ENCODE assay signal across 28 cellular contexts in genomic region chr6:170207586-170207985, GRCh38.
A peak's percentile ranks its signal among the peaks of the same experiment; 100 is the strongest.
DNase-seq lines count a peak whose midpoint lies in the region; ATAC-seq and TF ChIP-seq lines count a peak whose summit lies in the region.
"Had no signal": no experiment of that assay in that cellular context is flagged by ENCODE, and none has a peak within 500 bp of the region (broad histone marks: within the 10 kb centered on the region; RNA-seq: fewer than 3 reads in every experiment).

No MANE protein-coding gene starts in this region.

- no peak for TF ChIP-seq POLR2A in prostate gland (IDR thresholded peaks at IDR 0.05)

- H4K20me1 ChIP-seq in H9 (ENCODE audit: control insufficient read depth, insufficient read depth, insufficient read length), result no peaks in the 10 kb centered on the region

- H3K4me1 Mint-ChIP-seq in activated T-cell treated with anti-CD3 and anti-CD28 coated beads, Interleukin-2, amount 50 U/mL, for 24 hours (ENCODE audit: low read depth), result no peaks in the 10 kb centered on the region
- no peaks in the 10 kb centered on the region for H3K4me1 Mint-ChIP-seq in H9
- H3K4me1 Mint-ChIP-seq: activated naive CD4-positive, alpha-beta T cell treated with anti-CD3 and anti-CD28 coated beads, Interleukin-2, amount 50 U/mL, for 24 hours; B cell; CD4-positive, alpha-beta memory T cell had no signal

- no peak overlapping the region for H2BK5ac ChIP-seq in H9 (ENCODE audit: insufficient read length, low read length)

- H3K4me3 ChIP-seq in coronary artery (no peak overlapping the region), prostate gland (no peak overlapping the region), upper lobe of right lung (no peak overlapping the region)
- H3K4me3 ChIP-seq: gastrocnemius medialis, mucosa of descending colon had no signal

- DNase-seq in activated T-cell treated with anti-CD3 and anti-CD28 coated beads, Interleukin-2, amount 50 U/mL, for 24 hours, result peak; percentile 6
- no peak for DNase-seq in activated T-cell treated with anti-CD3 and anti-CD28 coated beads for 4 hours
- DNase-seq in H9, result peak; percentile 22
- DNase-seq in coronary artery (ENCODE audit: low spot score), result peak; percentile 38
- DNase-seq in prostate gland (ENCODE audit: low spot score), result peak; percentile 2
- DNase-seq in upper lobe of right lung, result no peak
- DNase-seq: ACHN; activated CD4-positive, alpha-beta T cell treated with anti-CD3 and anti-CD28 coated beads, Interleukin-2, amount 50 U/mL, for 4 hours; activated CD4-positive, CD25-positive, alpha-beta regulatory T cell; amygdala; brain microvascular endothelial cell; CD4-positive, alpha-beta memory T cell; gastrocnemius medialis; KBM-7; kidney glomerular epithelial cell; NCI-H1092; NCI-H1694 treated with DMSO at 0.1 percent for 48 hours; NCI-H524 treated with DMSO at 0.1 percent for 48 hours; PC-3; Right ventricle myocardium superior; small intestine; T-helper 17 cell had no signal

- no peak for ATAC-seq in HG03108 (IDR thresholded peaks at IDR 0.05; ENCODE audit: unreplicated experiment)
- no peak for ATAC-seq in upper lobe of right lung
- ATAC-seq: gastrocnemius medialis, mucosa of descending colon, PC-3, T-helper 17 cell had no signal

- TF ChIP-seq CTCF in H9 (conservative IDR thresholded peaks at IDR 0.05) (no peak), coronary artery (IDR thresholded peaks at IDR 0.05) (no peak), prostate gland (IDR thresholded peaks at IDR 0.05) (no peak), upper lobe of right lung (IDR thresholded peaks at IDR 0.05) (no peak)

- H3K9me3 Mint-ChIP-seq in activated T-cell treated with anti-CD3 and anti-CD28 coated beads, Interleukin-2, amount 50 U/mL, for 24 hours, result peaks cover 11% of the 10 kb centered on the region
- peaks cover 5 to 14% of the 10 kb centered on the region in 2 experiments; a peak in 4 of 5 replicates for H3K9me3 Mint-ChIP-seq in H9
- H3K9me3 Mint-ChIP-seq: activated naive CD4-positive, alpha-beta T cell treated with anti-CD3 and anti-CD28 coated beads, Interleukin-2, amount 50 U/mL, for 24 hours had no signal

- H3K36me3 ChIP-seq in prostate gland (no peaks in the 10 kb centered on the region), upper lobe of right lung (no peaks in the 10 kb centered on the region)
- H3K36me3 ChIP-seq: brain microvascular endothelial cell, gastrocnemius medialis had no signal

- no peak overlapping the region for H3K18ac ChIP-seq in H9 (ENCODE audit: insufficient read length, low read depth, low read length)

- H4K8ac ChIP-seq in H9 (replicated peaks; ENCODE audit: insufficient read length, low read depth, low read length), result no peak overlapping the region

- no peak overlapping the region for H3K23ac ChIP-seq in H9 (ENCODE audit: insufficient read length, low read depth, low read length)

- no peak overlapping the region for H4K91ac ChIP-seq in H9 (ENCODE audit: insufficient read length, low read depth, low read length)

- H3K27me3 ChIP-seq in H9 (ENCODE audit: insufficient read depth, low read length), result no peaks in the 10 kb centered on the region
- H3K27me3 ChIP-seq in prostate gland (replicated peaks; ENCODE audit: insufficient read depth), result no peaks in the 10 kb centered on the region
- H3K27me3 ChIP-seq in upper lobe of right lung, result peaks cover 21% of the 10 kb centered on the region
- H3K27me3 ChIP-seq: brain microvascular endothelial cell had no signal

- WGBS in H9 (ENCODE audit: extremely low coverage, insufficient read length, low lambda C conversion rate), result no CpG with 5 or more reads among the region's 8 CpGs
- 92% methylated on average over 8 of the region's 8 CpGs for WGBS in prostate gland

- no peak overlapping the region for H2BK12ac ChIP-seq in H9 (ENCODE audit: insufficient read length, low read depth, low read length)

- no peaks in the 10 kb centered on the region for H3K79me1 ChIP-seq in H9 (ENCODE audit: insufficient read depth, low read depth, low read length, poor library complexity, severe bottlenecking)

- H2AFZ ChIP-seq in H9 (ENCODE audit: low read length), result no peak overlapping the region

- no peak overlapping the region for H3T11ph ChIP-seq in H9 (ENCODE audit: low read length)

- peaks cover 15% of the 10 kb centered on the region for H3K27me3 Mint-ChIP-seq in activated T-cell treated with anti-CD3 and anti-CD28 coated beads, Interleukin-2, amount 50 U/mL, for 24 hours
- H3K27me3 Mint-ChIP-seq in H9 (ENCODE audit: low read depth), result peaks cover 2% of the 10 kb centered on the region
- H3K27me3 Mint-ChIP-seq: activated naive CD4-positive, alpha-beta T cell treated with anti-CD3 and anti-CD28 coated beads, Interleukin-2, amount 50 U/mL, for 24 hours had no signal

- no peak overlapping the region for H2BK20ac ChIP-seq in H9 (ENCODE audit: low read depth, low read length, poor library complexity, severe bottlenecking)

- H2AK5ac ChIP-seq in H9 (ENCODE audit: insufficient read length, low read length), result no peak overlapping the region

- H3K4ac ChIP-seq in H9 (ENCODE audit: low read depth, low read length), result no peak overlapping the region

- no peak overlapping the region for H2BK15ac ChIP-seq in H9 (ENCODE audit: low read depth, low read length)

- no peaks in the 10 kb centered on the region for H3K36me3 Mint-ChIP-seq in activated T-cell treated with anti-CD3 and anti-CD28 coated beads, Interleukin-2, amount 50 U/mL, for 24 hours (ENCODE audit: low read depth)
- no peaks in the 10 kb centered on the region; a peak in 1 of 7 replicates for H3K36me3 Mint-ChIP-seq in H9 (ENCODE audit: insufficient read depth in 1 of 3, low read depth in 3 of 3)

- H4K5ac ChIP-seq in H9 (ENCODE audit: insufficient read length, low read depth, low read length), result no peak overlapping the region

- H3K27ac ChIP-seq in H9 (ENCODE audit: insufficient read length, low read depth, low read length) (no peak overlapping the region), coronary artery (no peak overlapping the region), prostate gland (no peak overlapping the region), upper lobe of right lung (no peak overlapping the region)
- H3K27ac ChIP-seq: brain microvascular endothelial cell, gastrocnemius medialis had no signal

- no peaks in the 10 kb centered on the region for H3K23me2 ChIP-seq in H9 (ENCODE audit: insufficient read length, low read depth, low read length, poor library complexity, severe bottlenecking)

- intact Hi-C loops in prostate gland (cut with DNase I) (no loop called here), upper lobe of right lung (cut with DNase I) (no loop called here)

- no peak overlapping the region for H3K27ac Mint-ChIP-seq in activated T-cell treated with anti-CD3 and anti-CD28 coated beads, Interleukin-2, amount 50 U/mL, for 24 hours
- H3K27ac Mint-ChIP-seq in H9, result no peak overlapping the region
- H3K27ac Mint-ChIP-seq: activated naive CD4-positive, alpha-beta T cell treated with anti-CD3 and anti-CD28 coated beads, Interleukin-2, amount 50 U/mL, for 24 hours; B cell; CD4-positive, alpha-beta memory T cell; natural killer cell treated with Interleukin-12 subunit alpha and Interleukin-12 subunit beta and Interleukin-15 and Interleukin-18, amount 100 ng/mL, for 72 hours; stimulated activated naive CD8-positive, alpha-beta T cell treated with anti-CD3 and anti-CD28 coated beads, Interleukin-15, Interleukin-2, amounts not matched to agents 100 ng/mL and 50 ng/mL, for 24 hours; T-helper 17 cell had no signal

- no peaks in the 10 kb centered on the region for H3K79me2 ChIP-seq in H9 (ENCODE audit: insufficient read depth, low read length)

- H2BK120ac ChIP-seq in H9 (ENCODE audit: low read depth, low read length, poor library complexity, severe bottlenecking), result no peak overlapping the region

- no peak overlapping the region for H3K14ac ChIP-seq in H9 (ENCODE audit: insufficient read depth, low read length)

- H3K4me1 ChIP-seq in H9 (ENCODE audit: insufficient read depth, low read length) (no peaks in the 10 kb centered on the region), prostate gland (replicated peaks) (no peaks in the 10 kb centered on the region), upper lobe of right lung (no peaks in the 10 kb centered on the region)
- H3K4me1 ChIP-seq: gastrocnemius medialis had no signal

- H3K9me3 ChIP-seq in H9 (ENCODE audit: control insufficient read depth, low read depth, low read length) (no peaks in the 10 kb centered on the region), prostate gland (no peaks in the 10 kb centered on the region), upper lobe of right lung (no peaks in the 10 kb centered on the region)
- H3K9me3 ChIP-seq: gastrocnemius medialis, mucosa of descending colon had no signal

- no peak overlapping the region for H3K56ac ChIP-seq in H9 (ENCODE audit: insufficient read length, low read depth, low read length)

- H3K9ac ChIP-seq in H9 (ENCODE audit: extremely low read depth, insufficient read length, low read length), result no peak overlapping the region

- no peak overlapping the region for H3K4me2 ChIP-seq in H9 (ENCODE audit: insufficient read depth, insufficient read length, low read length)

- no peak overlapping the region for H3K4me3 Mint-ChIP-seq in activated T-cell treated with anti-CD3 and anti-CD28 coated beads, Interleukin-2, amount 50 U/mL, for 24 hours
- H3K4me3 Mint-ChIP-seq in H9, result no peak overlapping the region
- H3K4me3 Mint-ChIP-seq: activated naive CD4-positive, alpha-beta T cell treated with anti-CD3 and anti-CD28 coated beads, Interleukin-2, amount 50 U/mL, for 24 hours; B cell; CD4-positive, alpha-beta memory T cell; natural killer cell treated with Interleukin-12 subunit alpha and Interleukin-12 subunit beta and Interleukin-15 and Interleukin-18, amount 100 ng/mL, for 72 hours; stimulated activated naive CD8-positive, alpha-beta T cell treated with anti-CD3 and anti-CD28 coated beads, Interleukin-15, Interleukin-2, amounts not matched to agents 100 ng/mL and 50 ng/mL, for 24 hours; T-helper 17 cell had no signal

Comparison
In these comparisons a context has a peak if more than half of its experiments do, and no peak if none do; other contexts are left out.
1. DNase-seq: peak in activated T-cell treated with anti-CD3 and anti-CD28 coated beads, Interleukin-2, amount 50 U/mL, for 24 hours (single experiment), H9 (single experiment), coronary artery (single experiment) and prostate gland (single experiment); none in activated T-cell treated with anti-CD3 and anti-CD28 coated beads for 4 hours (single experiment) and upper lobe of right lung (single experiment).